Comparison of ENCODE assay signal across 34 cellular contexts in the genomic region with DNA sequence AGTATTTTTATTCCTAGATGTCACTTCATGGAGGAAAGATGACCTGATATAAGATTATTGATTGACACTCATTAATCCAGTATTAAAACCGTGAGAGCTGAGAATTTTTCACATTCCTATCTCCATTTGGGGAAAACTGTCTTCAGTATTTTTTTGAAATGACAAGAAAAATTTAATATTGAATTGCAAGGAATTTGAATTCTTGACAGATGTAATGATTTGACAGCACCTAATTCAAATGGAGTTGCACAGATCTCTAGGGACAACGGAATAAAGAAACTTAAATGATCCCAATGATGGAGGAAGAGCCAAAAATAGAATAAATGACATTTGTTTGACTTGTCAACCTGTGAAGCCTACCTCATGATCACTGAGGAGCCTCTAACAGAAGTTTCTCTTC.
"Had no signal": no experiment of that assay in that cellular context is flagged by ENCODE, and none has a peak within 500 bp of the region (broad histone marks: within the 10 kb centered on the region; RNA-seq: fewer than 3 reads in every experiment).

No MANE protein-coding gene starts in this region.

- H3K27me3 ChIP-seq: MG63 had no signal

- H3K36me3 ChIP-seq: MG63 had no signal

- H3K4me3 ChIP-seq: MG63 had no signal

- H3K27ac ChIP-seq: KMS-11 had no signal

- DNase-seq: Karpas-422, Kasumi-1, MG63, MM.1S, MV-4-11, NCI-H1048, NCI-H1092, NCI-H1092 treated with DMSO at 0.1 percent for 48 hours, NCI-H1105, NCI-H1105 treated with DMSO at 0.1 percent for 48 hours, NCI-H1417, NCI-H1417 treated with DMSO at 0.1 percent for 48 hours, NCI-H1436, NCI-H1436 treated with DMSO at 0.1 percent for 48 hours, NCI-H146, NCI-H1694, NCI-H1694 treated with DMSO at 0.1 percent for 48 hours, NCI-H187, NCI-H187 treated with DMSO at 0.1 percent for 48 hours, NCI-H1930, NCI-H2029, NCI-H2029 treated with DMSO at 0.1 percent for 48 hours, NCI-H2081, NCI-H2081 treated with DMSO at 0.1 percent for 48 hours, NCI-H2107, NCI-H2171, NCI-H2171 treated with DMSO at 0.1 percent for 48 hours, NCI-H2227 treated with DMSO at 0.1 percent for 48 hours, NCI-H226, NCI-H345, NCI-H446, NCI-H446 treated with DMSO at 0.1 percent for 48 hours, NCI-H510A had no signal

- H3K4me2 ChIP-seq: KMS-11 had no signal

- H3K9me3 ChIP-seq: MG63 had no signal

- H3K9ac ChIP-seq: KMS-11 had no signal
